ENCODE assay signal across 1 cellular context in the genomic region with DNA sequence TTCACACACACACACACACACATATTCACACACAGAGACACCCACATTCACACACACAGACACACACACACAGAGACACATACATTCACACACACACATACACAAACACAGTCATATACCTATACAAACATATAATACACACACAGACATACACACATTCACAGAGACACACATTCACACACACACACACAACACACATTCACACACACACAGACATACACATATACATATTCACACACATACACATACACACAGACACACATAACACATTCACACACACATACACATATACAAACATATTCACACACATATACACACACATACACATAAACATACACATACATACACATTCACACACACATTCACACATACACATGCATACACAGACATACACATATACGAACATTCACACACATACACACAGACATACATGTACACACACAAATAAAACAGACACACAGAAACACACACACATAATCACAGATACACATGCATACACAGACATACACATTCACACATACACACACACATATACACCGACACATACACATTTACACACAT.
TF ChIP-seq lines count a peak whose summit lies in the region.

No MANE protein-coding gene starts in this region.

TF ChIP-seq in K562, 482 proteins besides CTCF, POLR2A, EP300 and RAD21 (continued from another document and continues in another):
- TF ChIP-seq CHAMP1 (IDR thresholded peaks at IDR 0.05): no peak
- no peak for TF ChIP-seq ZNF398 (CRISPR knock-in tag; IDR thresholded peaks at IDR 0.05)
- TF ChIP-seq NCOA2 (IDR thresholded peaks at IDR 0.05; ENCODE audit: partially characterized antibody in 2 of 2): no peak
- TF ChIP-seq KAT7 (CRISPR knock-in tag; IDR thresholded peaks at IDR 0.05; ENCODE audit: borderline replicate concordance): no peak
- TF ChIP-seq, protein P1, sequence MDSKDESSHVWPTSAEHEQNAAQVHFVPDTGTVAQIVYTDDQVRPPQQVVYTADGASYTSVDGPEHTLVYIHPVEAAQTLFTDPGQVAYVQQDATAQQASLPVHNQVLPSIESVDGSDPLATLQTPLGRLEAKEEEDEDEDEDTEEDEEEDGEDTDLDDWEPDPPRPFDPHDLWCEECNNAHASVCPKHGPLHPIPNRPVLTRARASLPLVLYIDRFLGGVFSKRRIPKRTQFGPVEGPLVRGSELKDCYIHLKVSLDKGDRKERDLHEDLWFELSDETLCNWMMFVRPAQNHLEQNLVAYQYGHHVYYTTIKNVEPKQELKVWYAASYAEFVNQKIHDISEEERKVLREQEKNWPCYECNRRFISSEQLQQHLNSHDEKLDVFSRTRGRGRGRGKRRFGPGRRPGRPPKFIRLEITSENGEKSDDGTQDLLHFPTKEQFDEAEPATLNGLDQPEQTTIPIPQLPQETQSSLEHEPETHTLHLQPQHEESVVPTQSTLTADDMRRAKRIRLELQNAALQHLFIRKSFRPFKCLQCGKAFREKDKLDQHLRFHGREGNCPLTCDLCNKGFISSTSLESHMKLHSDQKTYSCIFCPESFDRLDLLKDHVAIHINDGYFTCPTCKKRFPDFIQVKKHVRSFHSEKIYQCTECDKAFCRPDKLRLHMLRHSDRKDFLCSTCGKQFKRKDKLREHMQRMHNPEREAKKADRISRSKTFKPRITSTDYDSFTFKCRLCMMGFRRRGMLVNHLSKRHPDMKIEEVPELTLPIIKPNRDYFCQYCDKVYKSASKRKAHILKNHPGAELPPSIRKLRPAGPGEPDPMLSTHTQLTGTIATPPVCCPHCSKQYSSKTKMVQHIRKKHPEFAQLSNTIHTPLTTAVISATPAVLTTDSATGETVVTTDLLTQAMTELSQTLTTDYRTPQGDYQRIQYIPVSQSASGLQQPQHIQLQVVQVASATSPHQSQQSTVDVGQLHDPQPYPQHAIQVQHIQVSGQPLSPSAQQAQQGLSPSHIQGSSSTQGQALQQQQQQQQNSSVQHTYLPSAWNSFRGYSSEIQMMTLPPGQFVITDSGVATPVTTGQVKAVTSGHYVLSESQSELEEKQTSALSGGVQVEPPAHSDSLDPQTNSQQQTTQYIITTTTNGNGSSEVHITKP (IDR thresholded peaks at IDR 0.05; ENCODE audit: partially characterized antibody): peak; percentile 20
- peak; percentile 35 to 60; a peak in 2 of 4 replicates for TF ChIP-seq CSDE1 (IDR thresholded peaks at IDR 0.05)
- TF ChIP-seq, protein P2, sequence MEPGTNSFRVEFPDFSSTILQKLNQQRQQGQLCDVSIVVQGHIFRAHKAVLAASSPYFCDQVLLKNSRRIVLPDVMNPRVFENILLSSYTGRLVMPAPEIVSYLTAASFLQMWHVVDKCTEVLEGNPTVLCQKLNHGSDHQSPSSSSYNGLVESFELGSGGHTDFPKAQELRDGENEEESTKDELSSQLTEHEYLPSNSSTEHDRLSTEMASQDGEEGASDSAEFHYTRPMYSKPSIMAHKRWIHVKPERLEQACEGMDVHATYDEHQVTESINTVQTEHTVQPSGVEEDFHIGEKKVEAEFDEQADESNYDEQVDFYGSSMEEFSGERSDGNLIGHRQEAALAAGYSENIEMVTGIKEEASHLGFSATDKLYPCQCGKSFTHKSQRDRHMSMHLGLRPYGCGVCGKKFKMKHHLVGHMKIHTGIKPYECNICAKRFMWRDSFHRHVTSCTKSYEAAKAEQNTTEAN (CRISPR knock-in tag; IDR thresholded peaks at IDR 0.05): 0 out of 2 replicates have a peak, but pooled peaks have one; percentile 25
- no peak for TF ChIP-seq MIER1 (IDR thresholded peaks at IDR 0.05; ENCODE audit: low read depth)
- TF ChIP-seq, protein P3, sequence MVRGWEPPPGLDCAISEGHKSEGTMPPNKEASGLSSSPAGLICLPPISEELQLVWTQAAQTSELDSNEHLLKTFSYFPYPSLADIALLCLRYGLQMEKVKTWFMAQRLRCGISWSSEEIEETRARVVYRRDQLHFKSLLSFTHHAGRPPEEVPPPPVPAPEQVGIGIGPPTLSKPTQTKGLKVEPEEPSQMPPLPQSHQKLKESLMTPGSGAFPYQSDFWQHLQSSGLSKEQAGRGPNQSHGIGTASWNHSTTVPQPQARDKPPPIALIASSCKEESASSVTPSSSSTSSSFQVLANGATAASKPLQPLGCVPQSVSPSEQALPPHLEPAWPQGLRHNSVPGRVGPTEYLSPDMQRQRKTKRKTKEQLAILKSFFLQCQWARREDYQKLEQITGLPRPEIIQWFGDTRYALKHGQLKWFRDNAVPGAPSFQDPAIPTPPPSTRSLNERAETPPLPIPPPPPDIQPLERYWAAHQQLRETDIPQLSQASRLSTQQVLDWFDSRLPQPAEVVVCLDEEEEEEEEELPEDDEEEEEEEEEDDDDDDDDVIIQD (CRISPR knock-in tag; IDR thresholded peaks at IDR 0.05): no peak
- TF ChIP-seq NR4A1 (CRISPR knock-in tag; IDR thresholded peaks at IDR 0.05): no peak
- no peak for TF ChIP-seq NR4A1 (tag; IDR thresholded peaks at IDR 0.05)
- TF ChIP-seq RHOXF2B (CRISPR knock-in tag; conservative IDR thresholded peaks at IDR 0.05): no peak
- no peak for TF ChIP-seq ZFP30 (CRISPR knock-in tag; IDR thresholded peaks at IDR 0.05; ENCODE audit: borderline replicate concordance)
- TF ChIP-seq ZNF121 (CRISPR knock-in tag; conservative IDR thresholded peaks at IDR 0.05): no peak
- no peak for TF ChIP-seq STAG1 (CRISPR knock-in tag; IDR thresholded peaks at IDR 0.05; ENCODE audit: borderline replicate concordance)
- TF ChIP-seq SLC30A9 (CRISPR knock-in tag; IDR thresholded peaks at IDR 0.05): no peak
- TF ChIP-seq COPS2 (conservative IDR thresholded peaks at IDR 0.05): no peak
- peak; percentile 97 for TF ChIP-seq TSC22D4 (tag; IDR thresholded peaks at IDR 0.05)
- TF ChIP-seq ELF2 (CRISPR knock-in tag; IDR thresholded peaks at IDR 0.05): no peak
- no peak; a peak in 1 of 4 replicates for TF ChIP-seq ZNF318 (IDR thresholded peaks at IDR 0.05; ENCODE audit: borderline replicate concordance in 1 of 2, low read depth in 1 of 2)
- TF ChIP-seq, protein P4, sequence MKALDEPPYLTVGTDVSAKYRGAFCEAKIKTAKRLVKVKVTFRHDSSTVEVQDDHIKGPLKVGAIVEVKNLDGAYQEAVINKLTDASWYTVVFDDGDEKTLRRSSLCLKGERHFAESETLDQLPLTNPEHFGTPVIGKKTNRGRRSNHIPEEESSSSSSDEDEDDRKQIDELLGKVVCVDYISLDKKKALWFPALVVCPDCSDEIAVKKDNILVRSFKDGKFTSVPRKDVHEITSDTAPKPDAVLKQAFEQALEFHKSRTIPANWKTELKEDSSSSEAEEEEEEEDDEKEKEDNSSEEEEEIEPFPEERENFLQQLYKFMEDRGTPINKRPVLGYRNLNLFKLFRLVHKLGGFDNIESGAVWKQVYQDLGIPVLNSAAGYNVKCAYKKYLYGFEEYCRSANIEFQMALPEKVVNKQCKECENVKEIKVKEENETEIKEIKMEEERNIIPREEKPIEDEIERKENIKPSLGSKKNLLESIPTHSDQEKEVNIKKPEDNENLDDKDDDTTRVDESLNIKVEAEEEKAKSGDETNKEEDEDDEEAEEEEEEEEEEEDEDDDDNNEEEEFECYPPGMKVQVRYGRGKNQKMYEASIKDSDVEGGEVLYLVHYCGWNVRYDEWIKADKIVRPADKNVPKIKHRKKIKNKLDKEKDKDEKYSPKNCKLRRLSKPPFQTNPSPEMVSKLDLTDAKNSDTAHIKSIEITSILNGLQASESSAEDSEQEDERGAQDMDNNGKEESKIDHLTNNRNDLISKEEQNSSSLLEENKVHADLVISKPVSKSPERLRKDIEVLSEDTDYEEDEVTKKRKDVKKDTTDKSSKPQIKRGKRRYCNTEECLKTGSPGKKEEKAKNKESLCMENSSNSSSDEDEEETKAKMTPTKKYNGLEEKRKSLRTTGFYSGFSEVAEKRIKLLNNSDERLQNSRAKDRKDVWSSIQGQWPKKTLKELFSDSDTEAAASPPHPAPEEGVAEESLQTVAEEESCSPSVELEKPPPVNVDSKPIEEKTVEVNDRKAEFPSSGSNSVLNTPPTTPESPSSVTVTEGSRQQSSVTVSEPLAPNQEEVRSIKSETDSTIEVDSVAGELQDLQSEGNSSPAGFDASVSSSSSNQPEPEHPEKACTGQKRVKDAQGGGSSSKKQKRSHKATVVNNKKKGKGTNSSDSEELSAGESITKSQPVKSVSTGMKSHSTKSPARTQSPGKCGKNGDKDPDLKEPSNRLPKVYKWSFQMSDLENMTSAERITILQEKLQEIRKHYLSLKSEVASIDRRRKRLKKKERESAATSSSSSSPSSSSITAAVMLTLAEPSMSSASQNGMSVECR (CRISPR knock-in tag; IDR thresholded peaks at IDR 0.05): no peak
- peak; percentile 70 to 72; a peak in 3 of 4 replicates for TF ChIP-seq MLLT1 (IDR thresholded peaks at IDR 0.05)
